ENCODE assay signal across 25 cellular contexts in genomic region chr12:20289512-20289911, GRCh38.
"Had no signal": no experiment of that assay in that cellular context is flagged by ENCODE, and none has a peak within 500 bp of the region (broad histone marks: within the 10 kb centered on the region; RNA-seq: fewer than 3 reads in every experiment).

No MANE protein-coding gene starts in this region.

- H3K27me3 ChIP-seq: left lung, right atrium auricular region, right lobe of liver, tibial nerve, uterus had no signal

- ATAC-seq: left colon; left lung; lower lobe of right lung; naive thymus-derived CD8-positive, alpha-beta T cell; psoas muscle; right lobe of liver; stimulated activated memory B cell treated with anti-CD40 and anti-IgM and Interleukin-4, amounts not matched to agents 10 μg/mL and 1 μg/mL and 100 μg/mL, for 72 hours; stimulated activated naive CD8-positive, alpha-beta T cell treated with anti-CD3 and anti-CD28 coated beads, Interleukin-15, amount 100 ng/mL, for 72 hours had no signal

- H3K79me2 ChIP-seq: parathyroid adenoma had no signal

- H3K4me2 ChIP-seq: smooth muscle cell had no signal

- H3K9ac ChIP-seq: parathyroid adenoma had no signal

- H3K36me3 ChIP-seq: left lung, lower lobe of right lung, right atrium auricular region, right lobe of liver, tibial nerve, uterus had no signal

- DNase-seq: hypothalamus; immature natural killer cell; kidney; left colon; left lung; lower lobe of right lung; mammary epithelial cell; mesenchymal stem cell; naive thymus-derived CD8-positive, alpha-beta T cell; occipital lobe; psoas muscle; right lobe of liver; stimulated activated CD4-positive, alpha-beta T cell treated with anti-CD3 and anti-CD28 coated beads, Interleukin-1b, Interleukin-23, amount 100 ng/mL, for 48 hours; stimulated activated CD4-positive, alpha-beta T cell treated with anti-CD3 and anti-CD28 coated beads, Interleukin-2, amount 100 ng/mL, for 48 hours; stimulated activated CD4-positive, alpha-beta T cell treated with anti-CD3 and anti-CD28 coated beads, Interleukin-4, amount 100 ng/mL, for 4 hours; stimulated activated CD8-positive, alpha-beta memory T cell treated with anti-CD3 and anti-CD28 coated beads, Interleukin-4, amount 100 ng/mL, for 48 hours; stimulated activated naive CD4-positive, alpha-beta T cell treated with Interleukin-2 at 50 U/mL for 16 hours; stimulated activated naive CD8-positive, alpha-beta T cell treated with anti-CD3 and anti-CD28 coated beads, Interleukin-15, amount 100 ng/mL, for 72 hours; substantia nigra; uterus had no signal

- H3K27ac ChIP-seq: left lung, lower lobe of right lung, parathyroid adenoma, psoas muscle, right atrium auricular region, right lobe of liver, tibial nerve, uterus had no signal

- H3K4me3 ChIP-seq: left lung, lower lobe of right lung, psoas muscle, right atrium auricular region, right lobe of liver, smooth muscle cell, tibial nerve, uterus had no signal

- H3K9me3 ChIP-seq: psoas muscle, right lobe of liver, uterus had no signal

- H3K4me1 ChIP-seq: left lung, lower lobe of right lung, parathyroid adenoma, psoas muscle, right atrium auricular region, right lobe of liver, tibial nerve, uterus had no signal

- H2AFZ ChIP-seq: parathyroid adenoma had no signal
